ENCODE assay signal across 20 cellular contexts in genomic region chr12:131075611-131076010, GRCh38.
DNase-seq lines count a peak whose midpoint lies in the region; ATAC-seq and TF ChIP-seq lines count a peak whose summit lies in the region.
"Had no signal": no experiment of that assay in that cellular context is flagged by ENCODE, and none has a peak within 500 bp of the region (broad histone marks: within the 10 kb centered on the region; RNA-seq: fewer than 3 reads in every experiment).

No MANE protein-coding gene starts in this region.

- H3K9ac ChIP-seq in H9 (ENCODE audit: extremely low read depth, insufficient read length, low read length), result no peak overlapping the region

- no CpG with 5 or more reads among the region's 8 CpGs for WGBS in H9 (ENCODE audit: extremely low coverage, insufficient read length, low lambda C conversion rate)

- 0 out of 4 replicates have a peak, but pooled peaks cover 0 to 2% of the 10 kb centered on the region in 2 experiments for H3K4me1 Mint-ChIP-seq in H9

- no peak overlapping the region for H2BK5ac ChIP-seq in H9 (ENCODE audit: insufficient read length, low read length)

- no peaks in the 10 kb centered on the region for H3K79me1 ChIP-seq in H9 (ENCODE audit: insufficient read depth, low read depth, low read length, poor library complexity, severe bottlenecking)

- no peak overlapping the region for H3K18ac ChIP-seq in H9 (ENCODE audit: insufficient read length, low read depth, low read length)

- H3K79me2 ChIP-seq in H9 (ENCODE audit: insufficient read depth, low read length), result no peaks in the 10 kb centered on the region
- no peaks in the 10 kb centered on the region for H3K79me2 ChIP-seq in osteoblast (ENCODE audit: insufficient read depth, low read length)

- no peak overlapping the region for H3K23ac ChIP-seq in H9 (ENCODE audit: insufficient read length, low read depth, low read length)

- H3K14ac ChIP-seq in H9 (ENCODE audit: insufficient read depth, low read length), result no peak overlapping the region

- H2AFZ ChIP-seq in H9 (ENCODE audit: low read length) (no peak overlapping the region), osteoblast (ENCODE audit: low read length) (no peak overlapping the region)

- H3K4me3 Mint-ChIP-seq in H9, result no peak overlapping the region
- H3K4me3 Mint-ChIP-seq: HFFc6 had no signal

- no peak for ATAC-seq in GM21367 (IDR thresholded peaks at IDR 0.05; ENCODE audit: unreplicated experiment)
- ATAC-seq: Panc1 had no signal

- H4K8ac ChIP-seq in H9 (replicated peaks; ENCODE audit: insufficient read length, low read depth, low read length), result no peak overlapping the region

- H3K56ac ChIP-seq in H9 (ENCODE audit: insufficient read length, low read depth, low read length), result no peak overlapping the region

- no peak overlapping the region for H2BK15ac ChIP-seq in H9 (ENCODE audit: low read depth, low read length)

- TF ChIP-seq CTCF in H9 (conservative IDR thresholded peaks at IDR 0.05) (no peak), osteoblast (IDR thresholded peaks at IDR 0.05; ENCODE audit: extremely low read depth, low read depth, low read length) (no peak), BE2C (IDR thresholded peaks at IDR 0.05; ENCODE audit: low read depth, low read length) (no peak)

- no peak overlapping the region for H3K27ac Mint-ChIP-seq in H9
- H3K27ac Mint-ChIP-seq: HFFc6 had no signal

- no peak overlapping the region for H3K4ac ChIP-seq in H9 (ENCODE audit: low read depth, low read length)

- H3K36me3 ChIP-seq in osteoblast (ENCODE audit: insufficient read depth, low read length), result no peaks in the 10 kb centered on the region
- H3K36me3 ChIP-seq in BE2C, result no peaks in the 10 kb centered on the region
- H3K36me3 ChIP-seq: SJSA1 had no signal

- no peak overlapping the region for H3K4me2 ChIP-seq in H9 (ENCODE audit: insufficient read depth, insufficient read length, low read length)
- no peak overlapping the region for H3K4me2 ChIP-seq in osteoblast (ENCODE audit: insufficient read depth, low read length)

- H3T11ph ChIP-seq in H9 (ENCODE audit: low read length), result no peak overlapping the region

- DNase-seq in activated effector memory CD4-positive, alpha-beta T cell treated with anti-CD3 and anti-CD28 coated beads, Interleukin-2, amount 50 U/mL, for 16 hours, result peak; percentile 38
- DNase-seq in activated effector memory CD4-positive, alpha-beta T cell treated with Interleukin-2 at 50 U/mL for 16 hours, result no peak
- DNase-seq in H9 (peak; percentile 17), osteoblast (ENCODE audit: insufficient read length, low spot score, missing footprints) (peak; percentile 79), ureter (ENCODE audit: low spot score) (peak; percentile 24), BE2C (no peak)
- DNase-seq: AML-193, EL, GF-D8, HFFc6, Kasumi-1, NCI-H1694, NCI-H2081, NCI-H2171, NCI-H345, NCI-H524 treated with DMSO at 0.1 percent for 48 hours, NCI-H82 had no signal

- H3K27ac ChIP-seq in H9 (ENCODE audit: insufficient read length, low read depth, low read length) (no peak overlapping the region), osteoblast (ENCODE audit: low read depth, low read length) (no peak overlapping the region)
- H3K27ac ChIP-seq: SJSA1 had no signal

- no peak overlapping the region for H4K5ac ChIP-seq in H9 (ENCODE audit: insufficient read length, low read depth, low read length)

- no peak overlapping the region for H2BK20ac ChIP-seq in H9 (ENCODE audit: low read depth, low read length, poor library complexity, severe bottlenecking)

- peaks cover 7 to 11% of the 10 kb centered on the region in 2 experiments; a peak in 3 of 5 replicates for H3K9me3 Mint-ChIP-seq in H9

- peaks cover 12% of the 10 kb centered on the region for H3K27me3 Mint-ChIP-seq in H9 (ENCODE audit: low read depth)

- H3K4me1 ChIP-seq in H9 (ENCODE audit: insufficient read depth, low read length) (no peaks in the 10 kb centered on the region), osteoblast (ENCODE audit: insufficient read depth, low read length) (no peaks in the 10 kb centered on the region), BE2C (no peaks in the 10 kb centered on the region)

- no peak overlapping the region for H2BK12ac ChIP-seq in H9 (ENCODE audit: insufficient read length, low read depth, low read length)

- H4K91ac ChIP-seq in H9 (ENCODE audit: insufficient read length, low read depth, low read length), result no peak overlapping the region

- H3K9me3 ChIP-seq in H9 (ENCODE audit: control insufficient read depth, low read depth, low read length) (no peaks in the 10 kb centered on the region), osteoblast (ENCODE audit: low read depth, low read length) (no peaks in the 10 kb centered on the region), BE2C (no peaks in the 10 kb centered on the region)
- H3K9me3 ChIP-seq: SJSA1 had no signal

- H3K23me2 ChIP-seq in H9 (ENCODE audit: insufficient read length, low read depth, low read length, poor library complexity, severe bottlenecking), result no peaks in the 10 kb centered on the region

- H3K4me3 ChIP-seq in osteoblast (ENCODE audit: insufficient read depth, low read length), result no peak overlapping the region
- no peak overlapping the region for H3K4me3 ChIP-seq in BE2C (ENCODE audit: low read depth, low read length)
- H3K4me3 ChIP-seq: SJSA1 had no signal

- H3K27me3 ChIP-seq in H9 (ENCODE audit: insufficient read depth, low read length) (no peaks in the 10 kb centered on the region), osteoblast (ENCODE audit: insufficient read depth, low read length) (no peaks in the 10 kb centered on the region), BE2C (peaks cover 4% of the 10 kb centered on the region)
- H3K27me3 ChIP-seq: SJSA1 had no signal

- no peaks in the 10 kb centered on the region; a peak in 1 of 7 replicates for H3K36me3 Mint-ChIP-seq in H9 (ENCODE audit: insufficient read depth in 1 of 3, low read depth in 3 of 3)

- H2AK5ac ChIP-seq in H9 (ENCODE audit: insufficient read length, low read length), result no peak overlapping the region

- no peak overlapping the region for H2BK120ac ChIP-seq in H9 (ENCODE audit: low read depth, low read length, poor library complexity, severe bottlenecking)

- H4K20me1 ChIP-seq in H9 (ENCODE audit: control insufficient read depth, insufficient read depth, insufficient read length) (no peaks in the 10 kb centered on the region), osteoblast (ENCODE audit: insufficient read depth, low read length) (no peaks in the 10 kb centered on the region)

Comparison
In these comparisons a context has a peak if more than half of its experiments do, and no peak if none do; other contexts are left out.
1. DNase-seq: peak in activated effector memory CD4-positive, alpha-beta T cell treated with anti-CD3 and anti-CD28 coated beads, Interleukin-2, amount 50 U/mL, for 16 hours (single experiment), H9 (single experiment), osteoblast (single experiment) and ureter (single experiment); none in activated effector memory CD4-positive, alpha-beta T cell treated with Interleukin-2 at 50 U/mL for 16 hours (single experiment) and BE2C (single experiment).